ENCODE assay signal across 5 cellular contexts in the genomic region with DNA sequence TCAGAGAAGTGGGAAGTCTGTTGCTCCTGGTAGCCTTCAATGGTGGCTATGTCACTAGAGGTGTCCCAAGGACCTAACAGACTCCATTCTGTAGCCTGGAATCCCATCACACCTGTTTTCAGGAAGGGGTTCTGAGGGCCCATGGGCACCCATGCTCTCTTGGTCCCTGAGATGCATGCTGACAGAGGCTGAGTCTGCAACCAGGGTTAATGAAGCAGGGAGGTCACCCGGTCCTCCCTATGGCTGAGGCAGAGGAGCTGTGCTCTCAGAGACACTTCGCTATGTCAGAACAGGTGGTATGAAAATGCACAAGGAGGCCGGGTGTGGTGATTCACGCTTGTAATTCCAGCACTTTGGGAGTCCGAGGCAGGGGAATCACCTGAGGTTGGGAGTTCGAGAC.
"Had no signal": no experiment of that assay in that cellular context is flagged by ENCODE, and none has a peak within 500 bp of the region (broad histone marks: within the 10 kb centered on the region; RNA-seq: fewer than 3 reads in every experiment).

No MANE protein-coding gene starts in this region.

- ATAC-seq: GM23338, K562 had no signal

- H3K4me3 ChIP-seq: GM23338, K562 had no signal

- H2AFZ ChIP-seq: GM23338 had no signal

- DNase-seq: H9, HCEC 1CT, IMR-90 had no signal

- H3K4me2 ChIP-seq: GM23338 had no signal
